Comparison of ENCODE assay signal across 13 cellular contexts in the genomic region with DNA sequence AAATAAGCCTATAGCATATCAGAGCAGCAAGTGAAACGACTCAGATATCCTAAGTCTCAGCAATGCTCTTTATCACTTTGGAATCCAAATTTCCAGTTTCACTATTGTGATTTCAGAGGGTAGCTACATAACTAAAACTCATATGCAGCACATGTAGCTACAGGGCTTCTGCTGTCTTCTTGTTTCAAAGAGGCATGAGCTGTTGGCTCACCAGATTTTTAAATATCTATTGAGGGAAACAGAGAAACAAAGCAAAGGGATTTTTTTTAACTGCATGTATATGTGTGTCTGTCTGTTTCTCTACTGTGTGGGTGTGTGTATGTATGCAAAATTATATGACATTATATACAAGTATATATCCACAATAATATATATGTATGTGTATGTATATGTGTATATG.
DNase-seq lines count a peak whose midpoint lies in the region; ATAC-seq, FAIRE-seq and TF ChIP-seq lines count a peak whose summit lies in the region.
"Had no signal": no experiment of that assay in that cellular context is flagged by ENCODE, and none has a peak within 500 bp of the region (broad histone marks: within the 10 kb centered on the region; RNA-seq: fewer than 3 reads in every experiment).

No MANE protein-coding gene starts in this region.

- H3K4me3 Mint-ChIP-seq in brain = peak overlapping the region in 1 of 5 experiments; percentile 65
- no peak overlapping the region for H3K4me3 Mint-ChIP-seq in activated naive CD4-positive, alpha-beta T cell treated with anti-CD3 and anti-CD28 coated beads, Interleukin-2, amount 10 ng/mL, durations not matched to agents 7 days and 5 days
- H3K4me3 Mint-ChIP-seq: activated B cell treated with CpG ODN at 0.5 μM for 24 hours; CD4-positive, alpha-beta memory T cell had no signal

- peak overlapping the region; percentile 70; the same call in 1 of the 2 replicates for H3K14ac ChIP-seq in IMR-90 (replicated peaks; ENCODE audit: low read depth, low read length)

- H3K4me2 ChIP-seq in IMR-90 (ENCODE audit: low read depth, low read length) = peak overlapping the region; percentile 64; the same call in 1 of the 2 replicates

- no peak overlapping the region; the same call in 1 of the 2 replicates for H4K91ac ChIP-seq in IMR-90 (ENCODE audit: insufficient read depth, low read depth, low read length)

- H3K27ac Mint-ChIP-seq in brain = peak overlapping the region; percentile 13 to 89 (median 83)
- H3K27ac Mint-ChIP-seq in activated naive CD4-positive, alpha-beta T cell treated with anti-CD3 and anti-CD28 coated beads, Interleukin-2, amount 10 ng/mL, durations not matched to agents 7 days and 5 days = no peak overlapping the region
- H3K27ac Mint-ChIP-seq: activated B cell treated with CpG ODN at 0.5 μM for 24 hours; CD4-positive, alpha-beta memory T cell had no signal

- H3K4ac ChIP-seq in IMR-90 (ENCODE audit: low read depth, low read length) = peak overlapping the region; percentile 75; the same call in 1 of the 2 replicates

- peak overlapping the region; percentile 85 for H2BK5ac ChIP-seq in IMR-90 (ENCODE audit: low read depth, low read length, poor library complexity, severe bottlenecking)

- no peaks in the 10 kb centered on the region for H3K27me3 ChIP-seq in IMR-90 (ENCODE audit: control insufficient read depth, insufficient read depth, low read length)
- no peaks in the 10 kb centered on the region for H3K27me3 ChIP-seq in thyroid gland
- H3K27me3 ChIP-seq: right lobe of liver had no signal

- H3K4me1 ChIP-seq in IMR-90 (ENCODE audit: control insufficient read depth, insufficient read depth, low read length) (peaks cover 4% of the 10 kb centered on the region), kidney (ENCODE audit: control insufficient read depth in 1 of 2, insufficient read depth in 1 of 2, low read depth in 1 of 2, low read length in 2 of 2) (peaks cover 0 to 12% of the 10 kb centered on the region in 2 donors), thyroid gland (peaks cover 22 to 23% of the 10 kb centered on the region in 2 donors)

- in situ Hi-C loops in IMR-90 (cut with MboI; ENCODE audit: low sequenced_read_pairs) = no loop called here

- H3K9me3 Mint-ChIP-seq in brain = peaks cover 0 to 5% (median under 1%) of the 10 kb centered on the region in 5 experiments
- no peaks in the 10 kb centered on the region for H3K9me3 Mint-ChIP-seq in activated naive CD4-positive, alpha-beta T cell treated with anti-CD3 and anti-CD28 coated beads, Interleukin-2, amount 10 ng/mL, durations not matched to agents 7 days and 5 days
- H3K9me3 Mint-ChIP-seq: activated B cell treated with CpG ODN at 0.5 μM for 24 hours had no signal

- H4K5ac ChIP-seq in IMR-90 (ENCODE audit: low read depth, low read length) = peak overlapping the region; percentile 65; the same call in 1 of the 2 replicates

- FAIRE-seq in kidney (lab: Jason Lieb, UNC) = no peak

- WGBS in IMR-90 (ENCODE audit: extremely low coverage in 2 of 2, insufficient read length in 1 of 2), 2 experiments = no CpG with 5 or more reads among the region's 1 CpG
- 26 to 48% methylated on average over 1 of the region's 1 CpG for WGBS in thyroid gland, 2 donors

- peak overlapping the region; percentile 86; the same call in 1 of the 2 replicates for H3K18ac ChIP-seq in IMR-90 (ENCODE audit: low read depth, low read length)

- peak overlapping the region; percentile 92 for H2BK120ac ChIP-seq in IMR-90 (ENCODE audit: low read depth, low read length)

- H3K9me3 ChIP-seq in IMR-90 (ENCODE audit: control insufficient read depth, insufficient read depth, low read length) (no peaks in the 10 kb centered on the region), kidney (ENCODE audit: control insufficient read depth in 1 of 2, low read length in 2 of 2) (no peaks in the 10 kb centered on the region), thyroid gland (no peaks in the 10 kb centered on the region)
- H3K9me3 ChIP-seq: right lobe of liver had no signal

- POLR2A ChIA-PET in IMR-90 (lab: Charles Lee; ENCODE audit: unreplicated experiment) = no interaction called here

- no peak overlapping the region for H2AFZ ChIP-seq in IMR-90 (replicated peaks; ENCODE audit: low read length, poor library complexity)

- H3K36me3 Mint-ChIP-seq in brain = no peaks in the 10 kb centered on the region
- H3K36me3 Mint-ChIP-seq in activated naive CD4-positive, alpha-beta T cell treated with anti-CD3 and anti-CD28 coated beads, Interleukin-2, amount 10 ng/mL, durations not matched to agents 7 days and 5 days = no peaks in the 10 kb centered on the region
- H3K36me3 Mint-ChIP-seq: CD4-positive, alpha-beta memory T cell had no signal

- no peaks in the 10 kb centered on the region for H3K27me3 Mint-ChIP-seq in brain
- no peaks in the 10 kb centered on the region for H3K27me3 Mint-ChIP-seq in activated naive CD4-positive, alpha-beta T cell treated with anti-CD3 and anti-CD28 coated beads, Interleukin-2, amount 10 ng/mL, durations not matched to agents 7 days and 5 days
- H3K27me3 Mint-ChIP-seq: activated B cell treated with CpG ODN at 0.5 μM for 24 hours; CD4-positive, alpha-beta memory T cell had no signal

- no TSS peak for BruUV-seq in IMR-90 (replicated peaks; lab: Mats Ljungman, UMichigan)

- no peak overlapping the region for H3K4me3 ChIP-seq in IMR-90 (ENCODE audit: insufficient read depth, low read depth, low read length)
- H3K4me3 ChIP-seq in kidney (ENCODE audit: low read length in 2 of 2) = no peak overlapping the region
- no peak overlapping the region for H3K4me3 ChIP-seq in thyroid gland (replicated peaks in 1 of 3)
- H3K4me3 ChIP-seq: right lobe of liver had no signal

- H3K9ac ChIP-seq in IMR-90 (ENCODE audit: low read depth, low read length) (peak overlapping the region; percentile 13; the same call in 1 of the 2 replicates), kidney (ENCODE audit: low read length in 2 of 2) (peak overlapping the region in 1 of 2 donors; percentile 12)

- H2AK5ac ChIP-seq in IMR-90 (ENCODE audit: low read depth, low read length) = 0 out of 2 replicates have a peak overlapping the region, but pooled peaks have one; percentile 2

- intact Hi-C loops in IMR-90 (cut with micrococcal nuclease) = loop anchor here (5.0 to 10.0 kb wide), 4 partner anchors 403 to 1235 kb away; partner anchors contain the start of gene SOX4
- intact Hi-C loops in kidney (cut with DNase I) = no loop called here
- intact Hi-C loops in thyroid gland (cut with DNase I) = no loop called here

- TF ChIP-seq POLR2A in IMR-90 (IDR thresholded peaks at IDR 0.05; ENCODE audit: low read depth, low read length) (no peak), thyroid gland (IDR thresholded peaks at IDR 0.05) (no peak)

- peak overlapping the region; percentile 82; the same call in 1 of the 3 replicates for H2BK15ac ChIP-seq in IMR-90 (ENCODE audit: low read depth, low read length)

- peak overlapping the region; percentile 79 for H3K23ac ChIP-seq in IMR-90 (ENCODE audit: low read depth, low read length)

- ATAC-seq in IMR-90 (ENCODE audit: low read depth) (peak; percentile 59), HG02970 (IDR thresholded peaks at IDR 0.05; ENCODE audit: low FRiP score, unreplicated experiment) (no peak), HG03139 (IDR thresholded peaks at IDR 0.05; ENCODE audit: unreplicated experiment) (no peak)

- H3K56ac ChIP-seq in IMR-90 (ENCODE audit: extremely low read depth, insufficient read depth, low read length) = peak overlapping the region; percentile 71; the same call in 1 of the 2 replicates

- no peaks in the 10 kb centered on the region for H4K20me1 ChIP-seq in IMR-90 (ENCODE audit: insufficient read depth, low read length)

- H2BK20ac ChIP-seq in IMR-90 (ENCODE audit: low read depth, low read length) = peak overlapping the region; percentile 91

- no peak for TF ChIP-seq RAD21 in IMR-90 (IDR thresholded peaks at IDR 0.05; ENCODE audit: low read length)

- H3K79me1 ChIP-seq in IMR-90 (ENCODE audit: low read depth in 1 of 2, low read length in 2 of 2) = no peaks in the 10 kb centered on the region

- dilution Hi-C loops in IMR-90 (cut with HindIII; ENCODE audit: low sequenced_read_pairs, unreplicated experiment) = no loop called here

- H2AK9ac ChIP-seq in IMR-90 (replicated peaks; ENCODE audit: low read depth, low read length, poor library complexity) = no peak overlapping the region

- H4K8ac ChIP-seq in IMR-90 (ENCODE audit: low read depth in 2 of 2, low read length in 2 of 2) = peak overlapping the region in 1 of 2 experiments; percentile 65; a peak in 1 of 4 replicates

- DNase-seq in IMR-90 = peak; percentile 28
- no peak for DNase-seq in kidney
- no peak for DNase-seq in thyroid gland
- no peak for DNase-seq in activated naive CD4-positive, alpha-beta T cell treated with anti-CD3 and anti-CD28 coated beads, Interleukin-2, amount 10 ng/mL, durations not matched to agents 7 days and 5 days
- no peak for DNase-seq in stimulated activated naive CD4-positive, alpha-beta T cell treated with Interleukin-2 at 50 U/mL for 16 hours (lab: John Stamatoyannopoulos, UW)
- DNase-seq: activated B cell treated with CpG ODN at 0.5 μM for 24 hours; activated T-cell treated with anti-CD3 and anti-CD28 coated beads, Interleukin-2, amount 50 U/mL, for 48 hours; CD4-positive, alpha-beta memory T cell; cerebellar nuclear complex had no signal

- CTCF ChIA-PET in IMR-90 (lab: Yijun Ruan, JAX) = interaction anchor here (0.6 kb wide), 1 partner anchor 700 kb away, joined by 3 read pairs; no protein-coding TSS in a partner anchor
- CTCF ChIA-PET in activated naive CD4-positive, alpha-beta T cell treated with anti-CD3 and anti-CD28 coated beads, Interleukin-2, amount 10 ng/mL, durations not matched to agents 7 days and 5 days (lab: Charles Lee) = no interaction called here

- H3K36me3 ChIP-seq in IMR-90 (ENCODE audit: control insufficient read depth, insufficient read depth, low read length) (no peaks in the 10 kb centered on the region), kidney (ENCODE audit: control insufficient read depth in 1 of 2, insufficient read depth in 2 of 2, low read length in 2 of 2) (no peaks in the 10 kb centered on the region), thyroid gland (no peaks in the 10 kb centered on the region)
- H3K36me3 ChIP-seq: right lobe of liver had no signal

- no peaks in the 10 kb centered on the region for H3K9me1 ChIP-seq in IMR-90 (ENCODE audit: insufficient read depth, low read length)

- H3K27ac ChIP-seq in IMR-90 (ENCODE audit: insufficient read depth, low read length) = no peak overlapping the region
- peak overlapping the region; percentile 76 for H3K27ac ChIP-seq in kidney (ENCODE audit: low read depth in 2 of 2, low read length in 2 of 2)
- H3K27ac ChIP-seq in thyroid gland = peak overlapping the region; percentile 87 to 95 (median 89)

- TF ChIP-seq CTCF in IMR-90 (conservative IDR thresholded peaks at IDR 0.05; ENCODE audit: low read depth, low read length) (no peak), brain (conservative IDR thresholded peaks at IDR 0.05) (no peak), kidney (IDR thresholded peaks at IDR 0.05; ENCODE audit: borderline replicate concordance, extremely low read depth, insufficient read depth) (no peak), thyroid gland (IDR thresholded peaks at IDR 0.05) (no peak)

- peaks cover 31% of the 10 kb centered on the region for H3K4me1 Mint-ChIP-seq in brain
- H3K4me1 Mint-ChIP-seq in activated naive CD4-positive, alpha-beta T cell treated with anti-CD3 and anti-CD28 coated beads, Interleukin-2, amount 10 ng/mL, durations not matched to agents 7 days and 5 days = no peaks in the 10 kb centered on the region
- H3K4me1 Mint-ChIP-seq: CD4-positive, alpha-beta memory T cell had no signal

TF ChIP-seq in IMR-90, 13 proteins besides CTCF, POLR2A, EP300 and RAD21 (continues in another document):
- TF ChIP-seq SMC3 (IDR thresholded peaks at IDR 0.05; ENCODE audit: low read depth, low read length) = no peak
